Comparison of ENCODE assay signal across 18 cellular contexts in genomic region chr2:142944264-142944663, GRCh38.
A peak's percentile ranks its signal among the peaks of the same experiment; 100 is the strongest.
DNase-seq lines count a peak whose midpoint lies in the region; ATAC-seq and TF ChIP-seq lines count a peak whose summit lies in the region.
"Had no signal": no experiment of that assay in that cellular context is flagged by ENCODE, and none has a peak within 500 bp of the region (broad histone marks: within the 10 kb centered on the region; RNA-seq: fewer than 3 reads in every experiment).

No MANE protein-coding gene starts in this region.

- H3K27ac ChIP-seq in CD8-positive, alpha-beta T cell (ENCODE audit: low read depth, low read length): no peak overlapping the region
- H3K27ac ChIP-seq: neutrophil, vagina, VCaP had no signal

- no peaks in the 10 kb centered on the region for H3K9me3 Mint-ChIP-seq in CD8-positive, alpha-beta T cell
- H3K9me3 Mint-ChIP-seq: activated CD8-positive, alpha-beta T cell treated with anti-CD3 and anti-CD28 coated beads for 36 hours; activated T-helper 17 cell treated with anti-CD3 and anti-CD28 coated beads, Interleukin-2, amount 50 U/mL, for 72 hours had no signal

- CTCF ChIA-PET in CD8-positive, alpha-beta T cell (lab: Charles Lee): no interaction called here

- no peaks in the 10 kb centered on the region for H3K4me1 Mint-ChIP-seq in CD8-positive, alpha-beta T cell (ENCODE audit: low read depth)
- H3K4me1 Mint-ChIP-seq: activated T-helper 17 cell treated with anti-CD3 and anti-CD28 coated beads, Interleukin-2, amount 50 U/mL, for 72 hours had no signal

- no peak for TF ChIP-seq CTCF in CD8-positive, alpha-beta T cell (IDR thresholded peaks at IDR 0.05)

- H3K4me3 ChIP-seq in CD8-positive, alpha-beta T cell (ENCODE audit: low read depth, low read length): no peak overlapping the region
- no peak overlapping the region for H3K4me3 ChIP-seq in MG63
- H3K4me3 ChIP-seq: vagina had no signal

- intact Hi-C loops in CD8-positive, alpha-beta T cell (cut with DNase I, micrococcal nuclease): no loop called here

- DNase-seq in AG08395 (ENCODE audit: low spot score): peak; percentile 6
- DNase-seq in amniotic epithelial cell (ENCODE audit: low read depth): peak; percentile 72
- DNase-seq in iris pigment epithelial cell (ENCODE audit: low read depth): peak; percentile 73
- no peak for DNase-seq in CD8-positive, alpha-beta T cell
- DNase-seq in MG63: no peak
- DNase-seq in middle frontal gyrus (ENCODE audit: extremely low spot score, low spot score): no peak
- no peak for DNase-seq in GOT3 (lab: John Stamatoyannopoulos, UW)
- DNase-seq: activated CD8-positive, alpha-beta T cell treated with anti-CD3 and anti-CD28 coated beads for 36 hours; DMS153; foreskin melanocyte; NCI-H1417; stimulated activated naive B cell treated with anti-CD40 and anti-IgM and Interleukin-4, amounts not matched to agents 10 μg/mL and 1 μg/mL and 100 μg/mL, for 72 hours had no signal

- H3K9me3 ChIP-seq in CD8-positive, alpha-beta T cell (ENCODE audit: low read length): no peaks in the 10 kb centered on the region
- no peaks in the 10 kb centered on the region for H3K9me3 ChIP-seq in MG63
- H3K9me3 ChIP-seq: neutrophil, vagina had no signal

- no peaks in the 10 kb centered on the region for H3K27me3 ChIP-seq in CD8-positive, alpha-beta T cell (ENCODE audit: insufficient read depth, low read length)
- H3K27me3 ChIP-seq in MG63: no peaks in the 10 kb centered on the region
- H3K27me3 ChIP-seq: neutrophil, vagina had no signal

- ATAC-seq in HG03565 (IDR thresholded peaks at IDR 0.05; ENCODE audit: unreplicated experiment): peak; percentile 60
- ATAC-seq in CD8-positive, alpha-beta T cell: no peak
- ATAC-seq: activated CD8-positive, alpha-beta T cell treated with anti-CD3 and anti-CD28 coated beads for 36 hours; activated T-helper 17 cell treated with anti-CD3 and anti-CD28 coated beads, Interleukin-2, amount 50 U/mL, for 72 hours had no signal

- POLR2A ChIA-PET in CD8-positive, alpha-beta T cell (lab: Charles Lee): no interaction called here

- no peak overlapping the region for H3K4me3 Mint-ChIP-seq in CD8-positive, alpha-beta T cell
- H3K4me3 Mint-ChIP-seq: activated CD8-positive, alpha-beta T cell treated with anti-CD3 and anti-CD28 coated beads for 36 hours; activated T-helper 17 cell treated with anti-CD3 and anti-CD28 coated beads, Interleukin-2, amount 50 U/mL, for 72 hours; dendritic cell treated with granulocyte-macrophage colony-stimulating factor and Interleukin-4, amounts not matched to agents 40 ng/mL and 50 ng/mL, for 4 days; stimulated activated naive B cell treated with anti-CD40 and anti-IgM and Interleukin-4, amounts not matched to agents 10 μg/mL and 1 μg/mL and 100 μg/mL, for 72 hours had no signal

- no peaks in the 10 kb centered on the region for H3K36me3 ChIP-seq in CD8-positive, alpha-beta T cell (ENCODE audit: insufficient read depth, low read length)
- H3K36me3 ChIP-seq in MG63: no peaks in the 10 kb centered on the region
- H3K36me3 ChIP-seq: neutrophil, vagina had no signal

- H3K27ac Mint-ChIP-seq in CD8-positive, alpha-beta T cell: no peak overlapping the region
- H3K27ac Mint-ChIP-seq: activated CD8-positive, alpha-beta T cell treated with anti-CD3 and anti-CD28 coated beads for 36 hours; activated T-helper 17 cell treated with anti-CD3 and anti-CD28 coated beads, Interleukin-2, amount 50 U/mL, for 72 hours; dendritic cell treated with granulocyte-macrophage colony-stimulating factor and Interleukin-4, amounts not matched to agents 40 ng/mL and 50 ng/mL, for 4 days; stimulated activated naive B cell treated with anti-CD40 and anti-IgM and Interleukin-4, amounts not matched to agents 10 μg/mL and 1 μg/mL and 100 μg/mL, for 72 hours had no signal

- no peaks in the 10 kb centered on the region for H3K4me1 ChIP-seq in CD8-positive, alpha-beta T cell (ENCODE audit: insufficient read depth, low read length)
- H3K4me1 ChIP-seq: vagina had no signal

- peaks cover 4% of the 10 kb centered on the region for H3K27me3 Mint-ChIP-seq in CD8-positive, alpha-beta T cell (ENCODE audit: low read depth)
- H3K27me3 Mint-ChIP-seq: activated T-helper 17 cell treated with anti-CD3 and anti-CD28 coated beads, Interleukin-2, amount 50 U/mL, for 72 hours; dendritic cell treated with granulocyte-macrophage colony-stimulating factor and Interleukin-4, amounts not matched to agents 40 ng/mL and 50 ng/mL, for 4 days; stimulated activated naive B cell treated with anti-CD40 and anti-IgM and Interleukin-4, amounts not matched to agents 10 μg/mL and 1 μg/mL and 100 μg/mL, for 72 hours had no signal

- H3K36me3 Mint-ChIP-seq in CD8-positive, alpha-beta T cell: no peaks in the 10 kb centered on the region

Comparison
In these comparisons a context has a peak if more than half of its experiments do, and no peak if none do; other contexts are left out.
1. DNase-seq: peak in AG08395 (single experiment), amniotic epithelial cell (single experiment) and iris pigment epithelial cell (single experiment); none in CD8-positive, alpha-beta T cell (0 of 7), MG63 (single experiment), middle frontal gyrus (single experiment) and GOT3 (single experiment).